18 cellular contexts compared by ENCODE assay signal in genomic region chr14:104697317-104697703, GRCh38. TPM values are rescaled to one million over a fixed set of nuclear protein-coding genes. Genes with fewer than 3 reads are reported as not detected.
A peak's percentile ranks its signal among the peaks of the same experiment; 100 is the strongest.
DNase-seq lines count a peak whose midpoint lies in the region; ATAC-seq, FAIRE-seq and TF ChIP-seq lines count a peak whose summit lies in the region.
"Had no signal": no experiment of that assay in that cellular context is flagged by ENCODE, and none has a peak within 500 bp of the region (broad histone marks: within the 10 kb centered on the region; RNA-seq: fewer than 3 reads in every experiment).

No MANE protein-coding gene starts in this region.

- intact Hi-C loops in mucosa of descending colon (cut with DNase I, micrococcal nuclease), result no loop called here
- intact Hi-C loops in testis (cut with DNase I; ENCODE audit: low total_unique reads), result no loop called here
- intact Hi-C loops in prostate gland (cut with DNase I), result no loop called here

- no peaks in the 10 kb centered on the region for H3K9me3 ChIP-seq in astrocyte (ENCODE audit: insufficient read depth, low read depth, low read length)
- H3K9me3 ChIP-seq in mucosa of descending colon, result no peaks in the 10 kb centered on the region
- H3K9me3 ChIP-seq in testis, result no peaks in the 10 kb centered on the region
- no peaks in the 10 kb centered on the region for H3K9me3 ChIP-seq in prostate gland

- 89 to 100% methylated on average over 2 to 10 of the region's 10 CpGs for WGBS in testis, 2 donors
- 88% methylated on average over 6 of the region's 10 CpGs for WGBS in prostate gland

- no peak overlapping the region for H3K4me3 Mint-ChIP-seq in activated T-cell treated with anti-CD3 and anti-CD28 coated beads, Interleukin-2, amount 50 U/mL, for 24 hours
- H3K4me3 Mint-ChIP-seq in activated T-cell treated with anti-CD3 and anti-CD28 coated beads, Interleukin-2, amount 50 U/mL, for 4 hours, result no peak overlapping the region
- H3K4me3 Mint-ChIP-seq in astrocyte (ENCODE audit: unreplicated experiment), result no peak overlapping the region
- H3K4me3 Mint-ChIP-seq: activated CD4-positive, alpha-beta T cell treated with anti-CD3 and anti-CD28 coated beads for 36 hours; T-helper 2 cell treated with Interferon-gamma antibody and Interleukin-4, amounts not matched to agents 5 μg/mL and 100 μg/mL, for 36 hours had no signal

- no peak overlapping the region for H3K9ac ChIP-seq in astrocyte (ENCODE audit: low read length)
- H3K9ac ChIP-seq: KMS-11 had no signal

- peak overlapping the region; percentile 18 for H3K27ac Mint-ChIP-seq in activated T-cell treated with anti-CD3 and anti-CD28 coated beads, Interleukin-2, amount 50 U/mL, for 24 hours
- H3K27ac Mint-ChIP-seq in astrocyte (ENCODE audit: unreplicated experiment), result no peak overlapping the region
- H3K27ac Mint-ChIP-seq: activated CD4-positive, alpha-beta T cell treated with anti-CD3 and anti-CD28 coated beads for 36 hours; T-helper 2 cell treated with Interferon-gamma antibody and Interleukin-4, amounts not matched to agents 5 μg/mL and 100 μg/mL, for 36 hours had no signal

- H2AFZ ChIP-seq in astrocyte (ENCODE audit: low read depth, low read length), result no peak overlapping the region

- peaks cover 89% of the 10 kb centered on the region for H3K79me2 ChIP-seq in astrocyte (ENCODE audit: insufficient read depth, low read length)

- H3K36me3 Mint-ChIP-seq in activated T-cell treated with anti-CD3 and anti-CD28 coated beads, Interleukin-2, amount 50 U/mL, for 24 hours (ENCODE audit: low read depth), result peaks cover 36% of the 10 kb centered on the region
- no peaks in the 10 kb centered on the region for H3K36me3 Mint-ChIP-seq in activated T-cell treated with anti-CD3 and anti-CD28 coated beads, Interleukin-2, amount 50 U/mL, for 4 hours (ENCODE audit: insufficient read depth)
- H3K36me3 Mint-ChIP-seq in astrocyte (ENCODE audit: low read depth, unreplicated experiment), result peaks cover 9% of the 10 kb centered on the region

- H3K36me3 ChIP-seq in astrocyte (ENCODE audit: insufficient read depth, low read length) (peaks cover 5% of the 10 kb centered on the region), mucosa of descending colon (ENCODE audit: low read depth) (no peaks in the 10 kb centered on the region), testis (ENCODE audit: low read depth, missing control alignments) (no peaks in the 10 kb centered on the region), prostate gland (no peaks in the 10 kb centered on the region)

- H3K9me3 Mint-ChIP-seq in activated T-cell treated with anti-CD3 and anti-CD28 coated beads, Interleukin-2, amount 50 U/mL, for 24 hours, result no peaks in the 10 kb centered on the region
- no peaks in the 10 kb centered on the region for H3K9me3 Mint-ChIP-seq in activated T-cell treated with anti-CD3 and anti-CD28 coated beads, Interleukin-2, amount 50 U/mL, for 4 hours
- H3K9me3 Mint-ChIP-seq in astrocyte (ENCODE audit: unreplicated experiment), result no peaks in the 10 kb centered on the region
- H3K9me3 Mint-ChIP-seq: T-helper 2 cell treated with Interferon-gamma antibody and Interleukin-4, amounts not matched to agents 5 μg/mL and 100 μg/mL, for 36 hours had no signal

- H3K27me3 Mint-ChIP-seq in activated T-cell treated with anti-CD3 and anti-CD28 coated beads, Interleukin-2, amount 50 U/mL, for 24 hours, result no peaks in the 10 kb centered on the region
- no peaks in the 10 kb centered on the region for H3K27me3 Mint-ChIP-seq in activated T-cell treated with anti-CD3 and anti-CD28 coated beads, Interleukin-2, amount 50 U/mL, for 4 hours (ENCODE audit: low read depth)
- H3K27me3 Mint-ChIP-seq in astrocyte (ENCODE audit: low read depth, unreplicated experiment), result no peaks in the 10 kb centered on the region
- H3K27me3 Mint-ChIP-seq: activated CD4-positive, alpha-beta T cell treated with anti-CD3 and anti-CD28 coated beads for 36 hours had no signal

- peaks cover 31% of the 10 kb centered on the region for H3K4me1 Mint-ChIP-seq in activated T-cell treated with anti-CD3 and anti-CD28 coated beads, Interleukin-2, amount 50 U/mL, for 24 hours (ENCODE audit: low read depth)
- peaks cover 30% of the 10 kb centered on the region for H3K4me1 Mint-ChIP-seq in activated T-cell treated with anti-CD3 and anti-CD28 coated beads, Interleukin-2, amount 50 U/mL, for 4 hours (ENCODE audit: low read depth)
- peaks cover 23% of the 10 kb centered on the region for H3K4me1 Mint-ChIP-seq in astrocyte (ENCODE audit: low read depth, unreplicated experiment)

- H3K4me3 ChIP-seq in astrocyte (ENCODE audit: insufficient read depth, low read depth, low read length) (no peak overlapping the region), mucosa of descending colon (no peak overlapping the region), testis (no peak overlapping the region), prostate gland (no peak overlapping the region)

- FAIRE-seq in astrocyte (lab: Jason Lieb, UNC), result no peak
- FAIRE-seq: A204.1, GM12892 had no signal

- DNase-seq in activated T-cell treated with anti-CD3 and anti-CD28 coated beads, Interleukin-2, amount 50 U/mL, for 24 hours, result no peak
- DNase-seq in activated T-cell treated with anti-CD3 and anti-CD28 coated beads, Interleukin-2, amount 50 U/mL, for 4 hours, result no peak
- DNase-seq in astrocyte (ENCODE audit: low read depth) (no peak), mucosa of descending colon (no peak), testis (no peak), omental fat pad (ENCODE audit: low spot score) (no peak), EL (no peak), prostate gland (ENCODE audit: low spot score) (no peak)
- DNase-seq: activated CD4-positive, alpha-beta T cell treated with anti-CD3 and anti-CD28 coated beads for 36 hours; activated T-cell treated with anti-CD3 and anti-CD28 coated beads, Interleukin-2, amount 50 U/mL, for 1 hour; cortex of kidney; NCI-H1105 treated with DMSO at 0.1 percent for 48 hours; NK-92 treated with Interleukin-12 subunit alpha and Interleukin-12 subunit beta, amount 100 ng/mL, for 24 hours; SHP77 had no signal

- H3K27ac ChIP-seq in astrocyte (ENCODE audit: low read depth, low read length) (no peak overlapping the region), testis (peak overlapping the region; percentile 53 to 63), prostate gland (no peak overlapping the region)
- H3K27ac ChIP-seq: KMS-11 had no signal

- H3K4me2 ChIP-seq in astrocyte (ENCODE audit: low read length), result peak overlapping the region; percentile 55
- H3K4me2 ChIP-seq: KMS-11 had no signal

- peaks cover 99% of the 10 kb centered on the region for H4K20me1 ChIP-seq in astrocyte (ENCODE audit: insufficient read depth, low read length)

- peaks cover 36% of the 10 kb centered on the region for H3K4me1 ChIP-seq in astrocyte (ENCODE audit: insufficient read depth, low read length)
- peaks cover 27% of the 10 kb centered on the region for H3K4me1 ChIP-seq in mucosa of descending colon (ENCODE audit: low read depth)
- H3K4me1 ChIP-seq in testis, result peaks cover 83% of the 10 kb centered on the region
- peaks cover 1% of the 10 kb centered on the region for H3K4me1 ChIP-seq in prostate gland (replicated peaks)

- no peak for TF ChIP-seq CTCF in astrocyte (IDR thresholded peaks at IDR 0.05; ENCODE audit: insufficient read depth, low read depth, low read length)
- TF ChIP-seq CTCF in mucosa of descending colon (IDR thresholded peaks at IDR 0.05), result no peak
- no peak for TF ChIP-seq CTCF in testis (IDR thresholded peaks at IDR 0.05)
- TF ChIP-seq CTCF in omental fat pad (IDR thresholded peaks at IDR 0.05), result no peak
- no peak for TF ChIP-seq CTCF in prostate gland (IDR thresholded peaks at IDR 0.05)

- TF ChIP-seq POLR2A in testis (IDR thresholded peaks at IDR 0.05) (no peak), prostate gland (IDR thresholded peaks at IDR 0.05) (no peak)

- no peaks in the 10 kb centered on the region for H3K27me3 ChIP-seq in astrocyte (ENCODE audit: insufficient read depth, low read length)
- no peaks in the 10 kb centered on the region for H3K27me3 ChIP-seq in testis
- no peaks in the 10 kb centered on the region for H3K27me3 ChIP-seq in prostate gland (replicated peaks; ENCODE audit: insufficient read depth)

- no peak for ATAC-seq in activated T-cell treated with anti-CD3 and anti-CD28 coated beads, Interleukin-2, amount 50 U/mL, for 4 hours
- peak; percentile 25 for ATAC-seq in mucosa of descending colon
- ATAC-seq in omental fat pad (ENCODE audit: low FRiP score), result no peak
- ATAC-seq: activated CD4-positive, alpha-beta T cell treated with anti-CD3 and anti-CD28 coated beads for 36 hours had no signal

RNA-seq across cellular contexts. Expression of gene INF2, which starts 7.9 kb away (rescaled TPM):
- 10 to 100 TPM; 51.8 to 54.9 (median 54.5) TPM for total RNA-seq in activated T-cell treated with anti-CD3 and anti-CD28 coated beads, Interleukin-2, amount 50 U/mL, for 4 hours
- total RNA-seq in astrocyte (111 and 126 TPM in 2 replicates), mucosa of descending colon (100 to 1,000 TPM; 132 to 216 (median 176) TPM), testis (100 to 1,000 TPM; 244 to 328 TPM), omental fat pad (100 to 1,000 TPM in 1 of 4 donors, 10 to 100 TPM in 3; 50.9 to 104 (median 87.5) TPM), prostate gland (100 to 1,000 TPM in 1 of 2 donors, 10 to 100 TPM in 1; 50.1 to 210 TPM)
- 50.5 TPM for polyA plus RNA-seq in testis (ENCODE audit: insufficient read depth, low read depth, low replicate concordance)

RNA-seq across cellular contexts. Expression of gene ADSS1, which starts 26.7 kb away (rescaled TPM):
- total RNA-seq in activated T-cell treated with anti-CD3 and anti-CD28 coated beads, Interleukin-2, amount 50 U/mL, for 4 hours, result 1 to 10 TPM in 1 of 3 donors, under 1 TPM in 2; 0.66 to 1.2 (median 0.69) TPM
- total RNA-seq in astrocyte, result 4.4 and 5.8 TPM in 2 replicates
- 1 to 10 TPM; 2.0 to 6.0 (median 4.2) TPM for total RNA-seq in mucosa of descending colon
- 10 to 100 TPM; 48.7 to 79.4 TPM for total RNA-seq in testis
- polyA plus RNA-seq in testis (ENCODE audit: insufficient read depth, low read depth, low replicate concordance), result 79.6 TPM
- 10 to 100 TPM in 1 of 4 donors, 1 to 10 TPM in 3; 3.7 to 26.0 (median 5.6) TPM for total RNA-seq in omental fat pad
- 10 to 100 TPM; 18.3 to 44.4 TPM for total RNA-seq in prostate gland

RNA-seq across cellular contexts. Expression of gene SIVA1, which starts 55.6 kb away (rescaled TPM):
- 100 to 1,000 TPM; 135 to 157 (median 149) TPM for total RNA-seq in activated T-cell treated with anti-CD3 and anti-CD28 coated beads, Interleukin-2, amount 50 U/mL, for 4 hours
- total RNA-seq in astrocyte, result 46.4 and 51.0 TPM in 2 replicates
- 10 to 100 TPM; 38.7 to 82.4 (median 60.4) TPM for total RNA-seq in mucosa of descending colon
- 100 to 1,000 TPM; 236 to 247 TPM for total RNA-seq in testis
- 99.5 TPM for polyA plus RNA-seq in testis (ENCODE audit: insufficient read depth, low read depth, low replicate concordance)
- total RNA-seq in omental fat pad, result 100 to 1,000 TPM; 141 to 262 (median 167) TPM
- total RNA-seq in prostate gland, result 100 to 1,000 TPM; 249 to 514 TPM

Comparison
In these comparisons a context has a peak if more than half of its experiments do, and no peak if none do; other contexts are left out.
1. H3K27ac ChIP-seq: peak in testis (2 of 2); none in astrocyte (single experiment) and prostate gland (0 of 2).